In genomic region chr10:102001435-102002068, GRCh38 we compare ENCODE assay signal across 11 cellular contexts. TPM values are rescaled to one million over a fixed set of nuclear protein-coding genes. Genes with fewer than 3 reads are reported as not detected.
DNase-seq lines count a peak whose midpoint lies in the region; ATAC-seq lines count a peak whose summit lies in the region.
"Had no signal": no experiment of that assay in that cellular context is flagged by ENCODE, and none has a peak within 500 bp of the region (broad histone marks: within the 10 kb centered on the region; RNA-seq: fewer than 3 reads in every experiment).

No MANE protein-coding gene starts in this region.

- H3K36me3 Mint-ChIP-seq in IgD-negative memory B cell, result peaks cover 10% of the 10 kb centered on the region

- peak overlapping the region; percentile 55 to 89 (median 80) for H3K4me3 Mint-ChIP-seq in IgD-negative memory B cell

- H3K4me1 Mint-ChIP-seq in IgD-negative memory B cell, result peaks cover 39 to 54% (median 43%) of the 10 kb centered on the region in 3 donors

- DNase-seq in medulla oblongata (ENCODE audit: extremely low spot score), result peak; percentile 54
- DNase-seq in NCI-H1105 treated with DMSO at 0.1 percent for 48 hours (lab: John Stamatoyannopoulos, UW), result no peak
- no peak for DNase-seq in NOMO-1 treated with DMSO at 0.1 percent for 48 hours (lab: John Stamatoyannopoulos, UW; ENCODE audit: unreplicated experiment)
- no peak for DNase-seq in cerebellum (ENCODE audit: low spot score)
- no peak for DNase-seq in NOMO-1 (lab: John Stamatoyannopoulos, UW; ENCODE audit: unreplicated experiment in 2 of 2)
- DNase-seq: hippocampal formation, stomach had no signal

- no peaks in the 10 kb centered on the region for H3K27me3 Mint-ChIP-seq in IgD-negative memory B cell

- peak; percentile 71 for ATAC-seq in GM18498 (IDR thresholded peaks at IDR 0.05; ENCODE audit: unreplicated experiment)
- ATAC-seq in GM21447 (IDR thresholded peaks at IDR 0.05; ENCODE audit: unreplicated experiment), result peak; percentile 78
- ATAC-seq: K562 had no signal

- H3K27ac Mint-ChIP-seq in IgD-negative memory B cell, result peak overlapping the region; percentile 58 to 95 (median 69)

- H3K9me3 Mint-ChIP-seq in IgD-negative memory B cell, result no peaks in the 10 kb centered on the region

RNA-seq across cellular contexts. Expression of gene ARMH3, which starts 54.4 kb away (rescaled TPM):
- polyA plus RNA-seq in IgD-negative memory B cell, result 39.3 TPM
- 20.9 TPM for total RNA-seq in cerebellum
- polyA plus RNA-seq: K562 had no signal
